In the genomic region with DNA sequence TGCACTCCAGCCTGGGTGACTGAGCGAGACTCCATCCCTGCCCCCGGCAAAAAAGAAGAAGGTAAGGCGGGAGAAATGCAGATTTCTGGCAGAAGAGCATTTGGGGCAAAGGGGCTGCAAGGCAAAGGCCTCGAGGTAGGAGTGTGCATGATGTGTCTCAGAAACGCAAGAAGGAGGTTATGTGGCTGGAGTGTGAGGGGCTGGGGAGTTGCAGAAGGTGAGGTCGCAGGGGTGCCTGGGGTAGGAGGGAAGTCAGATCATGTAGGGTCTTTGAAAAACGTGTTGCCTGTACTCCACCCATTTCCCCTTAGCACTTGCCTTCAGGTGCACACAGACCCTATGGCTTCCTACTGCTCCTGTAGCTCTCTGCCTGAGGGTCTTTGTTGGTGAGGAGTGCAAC, we compare ENCODE assay signal across 21 cellular contexts.
"Had no signal": no experiment of that assay in that cellular context is flagged by ENCODE, and none has a peak within 500 bp of the region (broad histone marks: within the 10 kb centered on the region; RNA-seq: fewer than 3 reads in every experiment).

No MANE protein-coding gene starts in this region.

- H3K79me2 ChIP-seq: parathyroid adenoma had no signal

- H3K36me3 ChIP-seq: neutrophil, prostate gland, sigmoid colon, stomach, thyroid gland, upper lobe of left lung, vagina had no signal

- H3K4me1 ChIP-seq: parathyroid adenoma, prostate gland, sigmoid colon, stomach, thyroid gland had no signal

- ATAC-seq: effector memory CD8-positive, alpha-beta T cell; natural killer cell; right cardiac atrium; stimulated activated naive B cell treated with anti-CD40 and anti-IgM and Interleukin-4, amounts not matched to agents 10 μg/mL and 1 μg/mL and 100 μg/mL, for 72 hours had no signal

- H3K4me3 Mint-ChIP-seq: central memory CD8-positive, alpha-beta T cell; effector memory CD8-positive, alpha-beta T cell; memory B cell; natural killer cell; stimulated activated naive B cell treated with anti-CD40 and anti-IgM and Interleukin-4, amounts not matched to agents 10 μg/mL and 1 μg/mL and 100 μg/mL, for 72 hours had no signal

- H3K27ac Mint-ChIP-seq: effector memory CD8-positive, alpha-beta T cell; memory B cell; natural killer cell; stimulated activated naive B cell treated with anti-CD40 and anti-IgM and Interleukin-4, amounts not matched to agents 10 μg/mL and 1 μg/mL and 100 μg/mL, for 72 hours had no signal

- H3K4me1 Mint-ChIP-seq: central memory CD8-positive, alpha-beta T cell; memory B cell; natural killer cell; stimulated activated naive B cell treated with anti-CD40 and anti-IgM and Interleukin-4, amounts not matched to agents 10 μg/mL and 1 μg/mL and 100 μg/mL, for 72 hours had no signal

- H3K9ac ChIP-seq: parathyroid adenoma had no signal

- H2AFZ ChIP-seq: parathyroid adenoma had no signal

- FAIRE-seq: frontal cortex, keratinocyte had no signal

- DNase-seq: dermis blood vessel endothelial cell; effector memory CD8-positive, alpha-beta T cell; hypothalamus; natural killer cell; sigmoid colon; stimulated activated CD4-positive, alpha-beta T cell treated with anti-CD3 and anti-CD28 coated beads, Interleukin-4, amount 100 ng/mL, for 4 hours; stimulated activated naive B cell treated with anti-CD40 and anti-IgM and Interleukin-4, amounts not matched to agents 10 μg/mL and 1 μg/mL and 100 μg/mL, for 72 hours; stomach; thyroid gland; upper lobe of left lung had no signal

- H3K27me3 ChIP-seq: sigmoid colon, stomach, thyroid gland, upper lobe of left lung, vagina had no signal

- H3K9me3 Mint-ChIP-seq: central memory CD8-positive, alpha-beta T cell; effector memory CD8-positive, alpha-beta T cell; memory B cell; natural killer cell; stimulated activated naive B cell treated with anti-CD40 and anti-IgM and Interleukin-4, amounts not matched to agents 10 μg/mL and 1 μg/mL and 100 μg/mL, for 72 hours had no signal

- H3K4me3 ChIP-seq: coronary artery, lung, prostate gland, sigmoid colon, stomach, thyroid gland, upper lobe of left lung, vagina had no signal

- H3K27ac ChIP-seq: coronary artery, neutrophil, parathyroid adenoma, prostate gland, sigmoid colon, stomach, thyroid gland, upper lobe of left lung, vagina had no signal

- H3K36me3 Mint-ChIP-seq: memory B cell; natural killer cell; stimulated activated naive B cell treated with anti-CD40 and anti-IgM and Interleukin-4, amounts not matched to agents 10 μg/mL and 1 μg/mL and 100 μg/mL, for 72 hours had no signal

- H3K9me3 ChIP-seq: neutrophil, prostate gland, sigmoid colon, stomach, thyroid gland, upper lobe of left lung, vagina had no signal
